Comparison of ENCODE assay signal across 10 cellular contexts in genomic region chr4:41880840-41881831, GRCh38. TPM values are rescaled to one million over a fixed set of nuclear protein-coding genes. Genes with fewer than 3 reads are reported as not detected.
DNase-seq lines count a peak whose midpoint lies in the region; ATAC-seq, FAIRE-seq and TF ChIP-seq lines count a peak whose summit lies in the region.
"Had no signal": no experiment of that assay in that cellular context is flagged by ENCODE, and none has a peak within 500 bp of the region (broad histone marks: within the 10 kb centered on the region; RNA-seq: fewer than 3 reads in every experiment).

No MANE protein-coding gene starts in this region.

- no peak overlapping the region for H3K27ac Mint-ChIP-seq in neural progenitor cell

- peaks cover 35% of the 10 kb centered on the region for H3K4me1 ChIP-seq in HUES48 (ENCODE audit: control insufficient read depth, insufficient read depth, low read length)
- peaks cover 6% of the 10 kb centered on the region for H3K4me1 ChIP-seq in endothelial cell of umbilical vein (ENCODE audit: control insufficient read depth, extremely low read depth, insufficient read depth, low read length)
- H3K4me1 ChIP-seq in neural progenitor cell, result peaks cover 57% of the 10 kb centered on the region

- no peak overlapping the region for H3K9ac ChIP-seq in HUES48 (ENCODE audit: low read depth, low read length)
- H3K9ac ChIP-seq in endothelial cell of umbilical vein (replicated peaks; ENCODE audit: extremely low read depth, insufficient read depth, low read length), result no peak overlapping the region
- no peak overlapping the region for H3K9ac ChIP-seq in neural progenitor cell

- H3K4me1 Mint-ChIP-seq in neural progenitor cell, result peaks cover 25% of the 10 kb centered on the region

- FAIRE-seq in endothelial cell of umbilical vein (lab: Jason Lieb, UNC), result no peak
- FAIRE-seq: K562 had no signal

- H3K9me3 ChIP-seq in HUES48 (ENCODE audit: control insufficient read depth, insufficient read depth, low read length) (no peaks in the 10 kb centered on the region), endothelial cell of umbilical vein (replicated peaks; ENCODE audit: control insufficient read depth, insufficient read depth, low read length) (no peaks in the 10 kb centered on the region), neural progenitor cell (ENCODE audit: low read depth) (no peaks in the 10 kb centered on the region)

- ATAC-seq in HG03097 (IDR thresholded peaks at IDR 0.05; ENCODE audit: low FRiP score, unreplicated experiment), result no peak
- ATAC-seq: K562 had no signal

- H3K4me3 ChIP-seq in BJ (ENCODE audit: low read depth, low read length) (0 out of 2 replicates have a peak overlapping the region, but pooled peaks have one; percentile 16), HUES48 (ENCODE audit: low read depth, low read length) (peak overlapping the region; percentile 51), endothelial cell of umbilical vein (replicated peaks in 1 of 3; ENCODE audit: insufficient read depth in 1 of 3, low read depth in 1 of 3, low read length in 3 of 3) (no peak overlapping the region), neural progenitor cell (peak overlapping the region; percentile 48)
- H3K4me3 ChIP-seq: K562 had no signal

- H3K9me1 ChIP-seq in endothelial cell of umbilical vein (replicated peaks; ENCODE audit: control insufficient read depth, extremely low read depth, insufficient read depth, low read length), result no peaks in the 10 kb centered on the region

- H3K36me3 Mint-ChIP-seq in neural progenitor cell, result peaks cover 2% of the 10 kb centered on the region

- dilution Hi-C loops in endothelial cell of umbilical vein (cut with MboI; ENCODE audit: extremely low pct_ligation_motif_present, low sequenced_read_pairs), result no loop called here

- POLR2A ChIA-PET in BJ (lab: Charles Lee), result no interaction called here
- POLR2A ChIA-PET in endothelial cell of umbilical vein (lab: Charles Lee), result no interaction called here

- H3K4me2 ChIP-seq in endothelial cell of umbilical vein (ENCODE audit: insufficient read depth, low read length) (peak overlapping the region; percentile 31), neural progenitor cell (peak overlapping the region; percentile 88)

- CTCF ChIA-PET in BJ (lab: Yijun Ruan, JAX) (interaction anchor here (0.7 to 1.1 kb wide), 2 partner anchors 10 to 622 kb away, joined by 3 read pairs; no protein-coding TSS in a partner anchor), endothelial cell of umbilical vein (lab: Charles Lee) (interaction anchor here (1.4 kb wide), 1 partner anchor 622 kb away, joined by 5 read pairs; no protein-coding TSS in a partner anchor)

- H3F3A ChIP-seq in neural progenitor cell (ENCODE audit: low read depth), result peaks cover 32% of the 10 kb centered on the region

- no peak for TF ChIP-seq CTCF in BJ (IDR thresholded peaks at IDR 0.05; ENCODE audit: insufficient read depth, low read depth, low read length)
- TF ChIP-seq CTCF in endothelial cell of umbilical vein (IDR thresholded peaks at IDR 0.05; ENCODE audit: extremely low read depth in 1 of 2, insufficient read depth in 1 of 2, low read depth in 1 of 2, low read length in 2 of 2), result no peak
- no peak for TF ChIP-seq CTCF in neural progenitor cell (IDR thresholded peaks at IDR 0.05)

- H3K27ac ChIP-seq in HUES48 (ENCODE audit: low read depth, low read length), result no peak overlapping the region
- H3K27ac ChIP-seq in endothelial cell of umbilical vein (ENCODE audit: insufficient read depth, low read depth, low read length), result no peak overlapping the region
- H3K27ac ChIP-seq in neural progenitor cell, result no peak overlapping the region

- H4K20me1 ChIP-seq in endothelial cell of umbilical vein (replicated peaks; ENCODE audit: control insufficient read depth, extremely low read depth, insufficient read depth, low read length), result no peaks in the 10 kb centered on the region
- H4K20me1 ChIP-seq in neural progenitor cell (ENCODE audit: low read depth), result peaks cover 56% of the 10 kb centered on the region

- no peaks in the 10 kb centered on the region for H3K36me3 ChIP-seq in BJ (ENCODE audit: control insufficient read depth, insufficient read depth, low read length)
- no peaks in the 10 kb centered on the region for H3K36me3 ChIP-seq in HUES48 (ENCODE audit: control insufficient read depth, insufficient read depth, low read length)
- H3K36me3 ChIP-seq in endothelial cell of umbilical vein (ENCODE audit: control insufficient read depth in 2 of 2, extremely low read depth in 1 of 2, insufficient read depth in 2 of 2, low read length in 2 of 2), result no peaks in the 10 kb centered on the region
- no peaks in the 10 kb centered on the region for H3K36me3 ChIP-seq in neural progenitor cell

- BruUV-seq in endothelial cell of umbilical vein (replicated peaks; lab: Mats Ljungman, UMichigan), result no TSS peak

- peak overlapping the region; percentile 58 for H3K4me3 Mint-ChIP-seq in neural progenitor cell

- intact Hi-C loops in endothelial cell of umbilical vein (cut with micrococcal nuclease), result loop anchor here (5.0 kb wide), 1 partner anchor 134 kb away; the partner anchor contains the start of gene PHOX2B

- H3K27me3 Mint-ChIP-seq in neural progenitor cell (ENCODE audit: insufficient read depth, low read depth), result peaks cover 75% of the 10 kb centered on the region

- H3K79me2 ChIP-seq in endothelial cell of umbilical vein (ENCODE audit: control insufficient read depth, insufficient read depth, low read length) (no peaks in the 10 kb centered on the region), neural progenitor cell (ENCODE audit: low read depth) (no peaks in the 10 kb centered on the region)

- no peak overlapping the region for H2AFZ ChIP-seq in endothelial cell of umbilical vein (ENCODE audit: low read depth, low read length)
- H2AFZ ChIP-seq in neural progenitor cell (replicated peaks), result peak overlapping the region; percentile 30

- DNase-seq in BJ (ENCODE audit: low read depth) (no peak), endothelial cell of umbilical vein (ENCODE audit: low read depth, low spot score) (no peak), neural progenitor cell (ENCODE audit: low spot score) (peak; percentile 70), ureter (ENCODE audit: low spot score) (no peak), H4 (ENCODE audit: low spot score) (no peak), HT-29 (ENCODE audit: low spot score) (no peak)
- DNase-seq: activated CD4-positive, CD25-positive, alpha-beta regulatory T cell treated with anti-CD3 and anti-CD28 coated beads, Interleukin-2, amount 50 U/mL, for 72 hours had no signal

- TF ChIP-seq POLR2A in endothelial cell of umbilical vein (IDR thresholded peaks at IDR 0.05; ENCODE audit: low read depth, low read length), result no peak

- peaks cover 48% of the 10 kb centered on the region for H3K27me3 ChIP-seq in BJ (ENCODE audit: control insufficient read depth, insufficient read depth, low read length)
- H3K27me3 ChIP-seq in HUES48 (ENCODE audit: control insufficient read depth, insufficient read depth, low read length), result peaks cover 98% of the 10 kb centered on the region
- H3K27me3 ChIP-seq in endothelial cell of umbilical vein (ENCODE audit: control insufficient read depth in 2 of 2, insufficient read depth in 2 of 2, low read length in 2 of 2), result peaks cover 57 to 91% of the 10 kb centered on the region in 2 experiments
- peaks cover 100% of the 10 kb centered on the region for H3K27me3 ChIP-seq in neural progenitor cell

- peaks cover 2% of the 10 kb centered on the region for H3K9me3 Mint-ChIP-seq in neural progenitor cell

TF ChIP-seq in endothelial cell of umbilical vein, 7 proteins besides CTCF, POLR2A, EP300 and RAD21:
- TF ChIP-seq JUN (IDR thresholded peaks at IDR 0.05; ENCODE audit: borderline replicate concordance, insufficient read depth, insufficient read length, low read depth), result no peak
- TF ChIP-seq EZH2 (IDR thresholded peaks at IDR 0.05; ENCODE audit: borderline replicate concordance, low read depth, low read length, severe bottlenecking), result peak; percentile 96
- no peak for TF ChIP-seq POLR2AphosphoS5 (IDR thresholded peaks at IDR 0.05; ENCODE audit: insufficient read depth, low read depth, low read length)

RNA-seq across cellular contexts. Expression of gene TMEM33, which starts 54.1 kb away (rescaled TPM):
- polyA plus RNA-seq in BJ (2011; rRNA removed) (39.3 and 61.4 TPM in 2 replicates), endothelial cell of umbilical vein (52.5 and 52.9 TPM in 2 replicates)
- 61.0 and 83.6 TPM in 2 replicates for polyA minus RNA-seq in BJ (2011; rRNA and poly(A)+ RNA removed)
- total RNA-seq in endothelial cell of umbilical vein (58.5 and 60.1 TPM in 2 replicates), neural progenitor cell (ENCODE audit: low replicate concordance) (57.4 and 71.9 TPM in 2 replicates), ureter (69.5 TPM)
- 24.2 and 28.6 TPM in 2 replicates for polyA plus RNA-seq in endothelial cell of umbilical vein (2011; cell fraction: cytosol; rRNA removed)
- 16.3 and 21.1 TPM in 2 replicates for polyA plus RNA-seq in endothelial cell of umbilical vein (2011; cell fraction: nucleus; rRNA removed)
- 31.1 and 43.6 TPM in 2 replicates for polyA plus RNA-seq in endothelial cell of umbilical vein (2012)
- polyA minus RNA-seq in endothelial cell of umbilical vein, result 153 and 172 TPM in 2 replicates
- polyA minus RNA-seq in endothelial cell of umbilical vein (2011; cell fraction: cytosol; rRNA and poly(A)+ RNA removed), result 87.4 TPM
- 31.8 and 47.2 TPM in 2 replicates for polyA minus RNA-seq in endothelial cell of umbilical vein (2011; cell fraction: nucleus; rRNA and poly(A)+ RNA removed)
- total RNA-seq in H4 (2014; rRNA removed; shearing (Covaris generic)), result 101 and 105 TPM in 2 replicates
- 100 and 119 TPM in 2 replicates for total RNA-seq in HT-29 (2014; rRNA removed; shearing (Covaris generic))

Comparison
In these comparisons a context has a peak if more than half of its experiments do, and no peak if none do; other contexts are left out.
1. H3K4me3 ChIP-seq: peak in BJ (single experiment), HUES48 (single experiment) and neural progenitor cell (single experiment); none in endothelial cell of umbilical vein (0 of 3).